ENCODE assay signal across 14 cellular contexts in genomic region chr1:241641748-241642592, GRCh38. TPM values are rescaled to one million over a fixed set of nuclear protein-coding genes. Genes with fewer than 3 reads are reported as not detected.
DNase-seq lines count a peak whose midpoint lies in the region; ATAC-seq lines count a peak whose summit lies in the region.
"Had no signal": no experiment of that assay in that cellular context is flagged by ENCODE, and none has a peak within 500 bp of the region (broad histone marks: within the 10 kb centered on the region; RNA-seq: fewer than 3 reads in every experiment).

No MANE protein-coding gene starts in this region.

- H3K4me1 ChIP-seq in CD8-positive, alpha-beta memory T cell (ENCODE audit: insufficient read depth, low read length): peaks cover 25% of the 10 kb centered on the region
- peaks cover 0 to 20% of the 10 kb centered on the region in 2 donors for H3K4me1 ChIP-seq in naive thymus-derived CD4-positive, alpha-beta T cell (ENCODE audit: control insufficient read depth in 2 of 2, insufficient read depth in 2 of 2, low read length in 2 of 2)

- no peaks in the 10 kb centered on the region for H3K27me3 ChIP-seq in CD8-positive, alpha-beta memory T cell (ENCODE audit: insufficient read depth, low read length, poor library complexity, severe bottlenecking)
- no peaks in the 10 kb centered on the region for H3K27me3 ChIP-seq in naive thymus-derived CD4-positive, alpha-beta T cell (ENCODE audit: control insufficient read depth in 2 of 2, insufficient read depth in 2 of 2, low read length in 2 of 2)
- H3K27me3 ChIP-seq: adrenal gland had no signal

- CTCF ChIA-PET in CD8-positive, alpha-beta memory T cell (lab: Charles Lee): interaction anchor here (1.3 kb wide), 1 partner anchor 35 kb away, joined by 4 read pairs; no protein-coding TSS in a partner anchor
- CTCF ChIA-PET in naive thymus-derived CD4-positive, alpha-beta T cell (lab: Charles Lee): interaction anchor here (1.0 kb wide), 1 partner anchor 15 kb away, joined by 6 read pairs; no protein-coding TSS in a partner anchor

- H3K4me1 Mint-ChIP-seq in CD8-positive, alpha-beta memory T cell: peaks cover 23 to 32% (median 30%) of the 10 kb centered on the region in 3 donors
- peaks cover 18 to 33% (median 29%) of the 10 kb centered on the region in 7 donors for H3K4me1 Mint-ChIP-seq in naive thymus-derived CD4-positive, alpha-beta T cell

- H3K4me3 ChIP-seq in CD8-positive, alpha-beta memory T cell (ENCODE audit: low read length): no peak overlapping the region
- H3K4me3 ChIP-seq in naive thymus-derived CD4-positive, alpha-beta T cell (ENCODE audit: low read length): no peak overlapping the region
- H3K4me3 ChIP-seq: adrenal gland, GM12878 had no signal

- no peak for DNase-seq in CD8-positive, alpha-beta memory T cell
- DNase-seq in M059J (ENCODE audit: low read depth): peak; percentile 85
- DNase-seq in dermis blood vessel endothelial cell: peak; percentile 35
- DNase-seq in naive thymus-derived CD4-positive, alpha-beta T cell: no peak
- DNase-seq in midbrain (lab: John Stamatoyannopoulos, UW): no peak
- no peak for DNase-seq in NCI-H774 (lab: John Stamatoyannopoulos, UW)
- DNase-seq in superior temporal gyrus (ENCODE audit: extremely low spot score): no peak
- DNase-seq: adrenal gland, NCI-H187 treated with DMSO at 0.1 percent for 48 hours had no signal

- peak overlapping the region in 5 of 7 donors; percentile 26 to 88 (median 85) for H3K4me3 Mint-ChIP-seq in CD8-positive, alpha-beta memory T cell
- H3K4me3 Mint-ChIP-seq in naive thymus-derived CD4-positive, alpha-beta T cell: peak overlapping the region in 6 of 10 donors; percentile 22 to 89 (median 85)

- intact Hi-C loops in naive thymus-derived CD4-positive, alpha-beta T cell (cut with micrococcal nuclease): loop anchor here (2.0 to 10.0 kb wide), 2 partner anchors 65 to 1613 kb away; partner anchors contain the start of genes CEP170 (in 1 of the 2) and SDCCAG8 (in 1 of the 2)

- no peak for ATAC-seq in naive thymus-derived CD4-positive, alpha-beta T cell
- ATAC-seq in HG03439 (IDR thresholded peaks at IDR 0.05; ENCODE audit: unreplicated experiment): no peak
- ATAC-seq: GM12878 had no signal

- H3K9me3 Mint-ChIP-seq in CD8-positive, alpha-beta memory T cell: peaks cover 0 to 8% (median 0%) of the 10 kb centered on the region in 5 donors
- H3K9me3 Mint-ChIP-seq in naive thymus-derived CD4-positive, alpha-beta T cell: peaks cover 0 to 6% (median 2%) of the 10 kb centered on the region in 11 donors

- H3K36me3 Mint-ChIP-seq in CD8-positive, alpha-beta memory T cell: no peaks in the 10 kb centered on the region
- peaks cover 0 to 13% (median 0%) of the 10 kb centered on the region in 5 donors for H3K36me3 Mint-ChIP-seq in naive thymus-derived CD4-positive, alpha-beta T cell

- no peaks in the 10 kb centered on the region for H3K27me3 Mint-ChIP-seq in CD8-positive, alpha-beta memory T cell
- no peaks in the 10 kb centered on the region for H3K27me3 Mint-ChIP-seq in naive thymus-derived CD4-positive, alpha-beta T cell

- H3K27ac Mint-ChIP-seq in CD8-positive, alpha-beta memory T cell: peak overlapping the region in 5 of 8 donors; percentile 25 to 74 (median 67)
- H3K27ac Mint-ChIP-seq in naive thymus-derived CD4-positive, alpha-beta T cell: peak overlapping the region in 7 of 9 donors; percentile 22 to 95 (median 83)
- H3K27ac Mint-ChIP-seq: T-helper 2 cell treated with Interferon-gamma antibody and Interleukin-4, amounts not matched to agents 5 μg/mL and 100 μg/mL, for 36 hours had no signal

- POLR2A ChIA-PET in CD8-positive, alpha-beta memory T cell (lab: Charles Lee): interaction anchor here (2.3 kb wide), 1 partner anchor 65 kb away, joined by 15 read pairs; no protein-coding TSS in a partner anchor
- POLR2A ChIA-PET in naive thymus-derived CD4-positive, alpha-beta T cell (lab: Charles Lee): no interaction called here

- H3K27ac ChIP-seq in CD8-positive, alpha-beta memory T cell (ENCODE audit: low read depth, low read length): no peak overlapping the region
- no peak overlapping the region for H3K27ac ChIP-seq in naive thymus-derived CD4-positive, alpha-beta T cell (ENCODE audit: low read depth, low read length)
- H3K27ac ChIP-seq: adrenal gland, parathyroid adenoma had no signal

- no peaks in the 10 kb centered on the region for H3K9me3 ChIP-seq in CD8-positive, alpha-beta memory T cell (ENCODE audit: low read length)
- no peaks in the 10 kb centered on the region for H3K9me3 ChIP-seq in naive thymus-derived CD4-positive, alpha-beta T cell (ENCODE audit: control insufficient read depth in 2 of 3, low read length in 3 of 3)
- H3K9me3 ChIP-seq: adrenal gland had no signal

- H3K36me3 ChIP-seq in CD8-positive, alpha-beta memory T cell (ENCODE audit: insufficient read depth, low read length): no peaks in the 10 kb centered on the region
- peaks cover 0 to 3% (median 0%) of the 10 kb centered on the region in 3 experiments for H3K36me3 ChIP-seq in naive thymus-derived CD4-positive, alpha-beta T cell (ENCODE audit: control insufficient read depth in 2 of 3, insufficient read depth in 3 of 3, low read length in 3 of 3)
- H3K36me3 ChIP-seq: adrenal gland had no signal

RNA-seq across cellular contexts. Expression of gene CHML, which starts 1.8 kb away (rescaled TPM):
- total RNA-seq in CD8-positive, alpha-beta memory T cell: 10 to 100 TPM; 20.3 to 21.6 TPM
- polyA plus RNA-seq in CD8-positive, alpha-beta memory T cell: 3.9 TPM
- 11.9 and 16.9 TPM in 2 replicates for total RNA-seq in M059J (2014; rRNA removed; shearing (Covaris generic))
- total RNA-seq in dermis blood vessel endothelial cell: 13.1 and 22.0 TPM in 2 replicates
- 10 to 100 TPM; 11.4 to 18.3 (median 14.0) TPM for total RNA-seq in naive thymus-derived CD4-positive, alpha-beta T cell
- polyA plus RNA-seq in naive thymus-derived CD4-positive, alpha-beta T cell: 1 to 10 TPM; 6.6 to 6.8 TPM

RNA-seq across cellular contexts. Expression of gene OPN3, which starts 1.8 kb away (rescaled TPM):
- total RNA-seq in CD8-positive, alpha-beta memory T cell: 1 to 10 TPM; 6.7 to 7.0 TPM
- 17.6 TPM for polyA plus RNA-seq in CD8-positive, alpha-beta memory T cell
- 30.2 and 30.8 TPM in 2 replicates for total RNA-seq in M059J (2014; rRNA removed; shearing (Covaris generic))
- 27.0 and 32.3 TPM in 2 replicates for total RNA-seq in dermis blood vessel endothelial cell
- total RNA-seq in naive thymus-derived CD4-positive, alpha-beta T cell: 10 to 100 TPM in 3 of 5 experiments, 1 to 10 TPM in 2; 3.6 to 11.5 (median 10.4) TPM
- 10 to 100 TPM; 25.0 to 32.7 TPM for polyA plus RNA-seq in naive thymus-derived CD4-positive, alpha-beta T cell

RNA-seq across cellular contexts. Expression of gene WDR64, which starts 10.1 kb away (rescaled TPM):
- not detected for total RNA-seq in CD8-positive, alpha-beta memory T cell
- polyA plus RNA-seq in CD8-positive, alpha-beta memory T cell: 0.48 TPM
- total RNA-seq in M059J (2014; rRNA removed; shearing (Covaris generic)): not detected in 2 replicates
- 0.17 TPM in 1 of 2 replicates, not detected in the other for total RNA-seq in dermis blood vessel endothelial cell
- total RNA-seq in naive thymus-derived CD4-positive, alpha-beta T cell: under 1 TPM; 0.24 to 0.66 (median 0.49) TPM
- polyA plus RNA-seq in naive thymus-derived CD4-positive, alpha-beta T cell: under 1 TPM; 0.22 to 0.29 TPM
- total RNA-seq: GM12878, kidney epithelial cell had no signal

Comparison
In these comparisons a context has a peak if more than half of its experiments do, and no peak if none do; other contexts are left out.
1. DNase-seq: peak in M059J (single experiment) and dermis blood vessel endothelial cell (single experiment); none in CD8-positive, alpha-beta memory T cell (0 of 5), naive thymus-derived CD4-positive, alpha-beta T cell (0 of 9), midbrain (single experiment), NCI-H774 (single experiment) and superior temporal gyrus (single experiment).